20 cellular contexts compared by ENCODE assay signal in genomic region chr6:95948324-95948723, GRCh38.
"Had no signal": no experiment of that assay in that cellular context is flagged by ENCODE, and none has a peak within 500 bp of the region (broad histone marks: within the 10 kb centered on the region; RNA-seq: fewer than 3 reads in every experiment).

No MANE protein-coding gene starts in this region.

- FAIRE-seq: islet of Langerhans had no signal

- H3K27ac ChIP-seq: dorsolateral prefrontal cortex, hepatocyte, psoas muscle, spleen, tibial artery, upper lobe of left lung, uterus had no signal

- H3K9me3 ChIP-seq: psoas muscle, tibial artery, upper lobe of left lung, uterus had no signal

- H3K4me2 ChIP-seq: hepatocyte had no signal

- H3K36me3 ChIP-seq: spleen, tibial artery, upper lobe of left lung, uterus had no signal

- DNase-seq: dorsolateral prefrontal cortex; effector CD8-positive, alpha-beta T cell; foreskin melanocyte; kidney glomerular epithelial cell; mammary epithelial cell; naive thymus-derived CD4-positive, alpha-beta T cell; nephron progenitor cell; psoas muscle; retina; spleen; stimulated activated CD4-positive, alpha-beta T cell treated with anti-CD3 and anti-CD28 coated beads, Interleukin-15, amount 100 ng/mL, for 24 hours; stimulated activated CD4-positive, alpha-beta T cell treated with anti-CD3 and anti-CD28 coated beads, Interleukin-1b, Interleukin-23, amount 100 ng/mL, for 48 hours; stimulated activated CD4-positive, alpha-beta T cell treated with anti-CD3 and anti-CD28 coated beads, Interleukin-4, amount 100 ng/mL, for 24 hours; tibial artery; upper lobe of left lung; uterus had no signal

- ATAC-seq: naive thymus-derived CD4-positive, alpha-beta T cell; psoas muscle; sciatic nerve; stimulated activated memory B cell treated with anti-CD40 and anti-IgM and Interleukin-4, amounts not matched to agents 10 μg/mL and 1 μg/mL and 100 μg/mL, for 72 hours had no signal

- H3K4me1 ChIP-seq: psoas muscle, spleen, tibial artery, upper lobe of left lung, uterus had no signal

- H3K79me2 ChIP-seq: hepatocyte had no signal

- H3K4me3 ChIP-seq: hepatocyte, psoas muscle, spleen, tibial artery, upper lobe of left lung, uterus had no signal

- H2AFZ ChIP-seq: hepatocyte had no signal

- H3K27me3 ChIP-seq: dorsolateral prefrontal cortex, hepatocyte, spleen, tibial artery, upper lobe of left lung, uterus had no signal
